Comparison of ENCODE assay signal across 24 cellular contexts in genomic region chr2:49174755-49175154, GRCh38. TPM values are rescaled to one million over a fixed set of nuclear protein-coding genes. Genes with fewer than 3 reads are reported as not detected.
"Had no signal": no experiment of that assay in that cellular context is flagged by ENCODE, and none has a peak within 500 bp of the region (broad histone marks: within the 10 kb centered on the region; RNA-seq: fewer than 3 reads in every experiment).

No MANE protein-coding gene starts in this region.

- DNase-seq: IMR-90, Karpas-422, KG1, MG63, NCI-H1092, NCI-H1417 treated with DMSO at 0.1 percent for 48 hours, NCI-H146, NCI-H1694 treated with DMSO at 0.1 percent for 48 hours, NCI-H2029, NCI-H2081 treated with DMSO at 0.1 percent for 48 hours, NCI-H2171, NCI-H226, NCI-H446, NCI-H510A, NCI-H524 treated with DMSO at 0.1 percent for 48 hours, NCI-H69, NCI-H774, Right ventricle myocardium superior, RPMI8226, SIG-M5 had no signal

- H3K27ac ChIP-seq: SJSA1 had no signal

- H3K4me1 ChIP-seq: SJSA1 had no signal

- H3K36me3 ChIP-seq: MG63, SJSA1 had no signal

- H3K27me3 ChIP-seq: MG63, SJSA1 had no signal

- H3K9me3 ChIP-seq: MG63, SJSA1 had no signal

- ATAC-seq: HepG2 had no signal

- H3K4me3 ChIP-seq: MG63, SJSA1 had no signal

RNA-seq across cellular contexts. Expression of gene FSHR, which starts 20.4 kb away (rescaled TPM):
- total RNA-seq: HepG2; HT1080; IMR-90; SJSA1; T-helper 1 cell treated with Interleukin-12 subunit alpha and Interleukin-12 subunit beta and Interleukin-4 antibody, amounts not matched to agents 30 ng/mL and 1 ng/mL, for 36 hours had no signal
- polyA plus RNA-seq: HepG2, IMR-90 had no signal
